ENCODE assay signal across 1 cellular context in the genomic region with DNA sequence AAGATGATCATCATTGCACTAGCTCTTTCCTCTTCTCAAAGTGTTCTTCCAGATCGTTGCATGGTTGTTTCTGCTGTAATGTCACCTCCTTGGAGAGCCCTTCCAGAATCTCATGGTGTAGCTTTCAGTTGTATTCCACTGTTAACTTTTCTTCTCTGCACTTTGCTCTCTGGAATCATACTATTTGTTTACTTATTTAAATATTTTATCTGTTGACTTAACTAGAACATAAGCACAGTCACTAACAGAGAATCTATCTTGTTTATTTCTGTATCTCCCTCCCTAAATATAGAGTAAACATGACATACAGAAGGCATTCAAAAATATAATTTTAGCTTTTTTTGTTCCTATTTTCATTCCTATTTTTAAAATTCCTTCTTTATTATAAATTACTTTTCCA.
A peak's percentile ranks its signal among the peaks of the same experiment; 100 is the strongest.
TF ChIP-seq lines count a peak whose summit lies in the region.

No MANE protein-coding gene starts in this region.

TF ChIP-seq in HepG2, 621 proteins besides CTCF, POLR2A, EP300 and RAD21 (continued from another document and continues in another):
- TF ChIP-seq, protein P1, sequence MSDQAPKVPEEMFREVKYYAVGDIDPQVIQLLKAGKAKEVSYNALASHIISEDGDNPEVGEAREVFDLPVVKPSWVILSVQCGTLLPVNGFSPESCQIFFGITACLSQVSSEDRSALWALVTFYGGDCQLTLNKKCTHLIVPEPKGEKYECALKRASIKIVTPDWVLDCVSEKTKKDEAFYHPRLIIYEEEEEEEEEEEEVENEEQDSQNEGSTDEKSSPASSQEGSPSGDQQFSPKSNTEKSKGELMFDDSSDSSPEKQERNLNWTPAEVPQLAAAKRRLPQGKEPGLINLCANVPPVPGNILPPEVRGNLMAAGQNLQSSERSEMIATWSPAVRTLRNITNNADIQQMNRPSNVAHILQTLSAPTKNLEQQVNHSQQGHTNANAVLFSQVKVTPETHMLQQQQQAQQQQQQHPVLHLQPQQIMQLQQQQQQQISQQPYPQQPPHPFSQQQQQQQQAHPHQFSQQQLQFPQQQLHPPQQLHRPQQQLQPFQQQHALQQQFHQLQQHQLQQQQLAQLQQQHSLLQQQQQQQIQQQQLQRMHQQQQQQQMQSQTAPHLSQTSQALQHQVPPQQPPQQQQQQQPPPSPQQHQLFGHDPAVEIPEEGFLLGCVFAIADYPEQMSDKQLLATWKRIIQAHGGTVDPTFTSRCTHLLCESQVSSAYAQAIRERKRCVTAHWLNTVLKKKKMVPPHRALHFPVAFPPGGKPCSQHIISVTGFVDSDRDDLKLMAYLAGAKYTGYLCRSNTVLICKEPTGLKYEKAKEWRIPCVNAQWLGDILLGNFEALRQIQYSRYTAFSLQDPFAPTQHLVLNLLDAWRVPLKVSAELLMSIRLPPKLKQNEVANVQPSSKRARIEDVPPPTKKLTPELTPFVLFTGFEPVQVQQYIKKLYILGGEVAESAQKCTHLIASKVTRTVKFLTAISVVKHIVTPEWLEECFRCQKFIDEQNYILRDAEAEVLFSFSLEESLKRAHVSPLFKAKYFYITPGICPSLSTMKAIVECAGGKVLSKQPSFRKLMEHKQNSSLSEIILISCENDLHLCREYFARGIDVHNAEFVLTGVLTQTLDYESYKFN (CRISPR knock-in tag; conservative IDR thresholded peaks at IDR 0.05), result peak; percentile 86
- TF ChIP-seq, protein P2, sequence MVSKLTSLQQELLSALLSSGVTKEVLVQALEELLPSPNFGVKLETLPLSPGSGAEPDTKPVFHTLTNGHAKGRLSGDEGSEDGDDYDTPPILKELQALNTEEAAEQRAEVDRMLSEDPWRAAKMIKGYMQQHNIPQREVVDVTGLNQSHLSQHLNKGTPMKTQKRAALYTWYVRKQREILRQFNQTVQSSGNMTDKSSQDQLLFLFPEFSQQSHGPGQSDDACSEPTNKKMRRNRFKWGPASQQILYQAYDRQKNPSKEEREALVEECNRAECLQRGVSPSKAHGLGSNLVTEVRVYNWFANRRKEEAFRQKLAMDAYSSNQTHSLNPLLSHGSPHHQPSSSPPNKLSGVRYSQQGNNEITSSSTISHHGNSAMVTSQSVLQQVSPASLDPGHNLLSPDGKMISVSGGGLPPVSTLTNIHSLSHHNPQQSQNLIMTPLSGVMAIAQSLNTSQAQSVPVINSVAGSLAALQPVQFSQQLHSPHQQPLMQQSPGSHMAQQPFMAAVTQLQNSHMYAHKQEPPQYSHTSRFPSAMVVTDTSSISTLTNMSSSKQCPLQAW (CRISPR knock-in tag; IDR thresholded peaks at IDR 0.05), result no peak
- TF ChIP-seq, protein P3, sequence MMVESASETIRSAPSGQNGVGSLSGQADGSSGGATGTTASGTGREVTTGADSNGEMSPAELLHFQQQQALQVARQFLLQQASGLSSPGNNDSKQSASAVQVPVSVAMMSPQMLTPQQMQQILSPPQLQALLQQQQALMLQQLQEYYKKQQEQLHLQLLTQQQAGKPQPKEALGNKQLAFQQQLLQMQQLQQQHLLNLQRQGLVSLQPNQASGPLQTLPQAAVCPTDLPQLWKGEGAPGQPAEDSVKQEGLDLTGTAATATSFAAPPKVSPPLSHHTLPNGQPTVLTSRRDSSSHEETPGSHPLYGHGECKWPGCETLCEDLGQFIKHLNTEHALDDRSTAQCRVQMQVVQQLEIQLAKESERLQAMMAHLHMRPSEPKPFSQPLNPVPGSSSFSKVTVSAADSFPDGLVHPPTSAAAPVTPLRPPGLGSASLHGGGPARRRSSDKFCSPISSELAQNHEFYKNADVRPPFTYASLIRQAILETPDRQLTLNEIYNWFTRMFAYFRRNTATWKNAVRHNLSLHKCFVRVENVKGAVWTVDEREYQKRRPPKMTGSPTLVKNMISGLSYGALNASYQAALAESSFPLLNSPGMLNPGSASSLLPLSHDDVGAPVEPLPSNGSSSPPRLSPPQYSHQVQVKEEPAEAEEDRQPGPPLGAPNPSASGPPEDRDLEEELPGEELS (CRISPR knock-in tag; IDR thresholded peaks at IDR 0.05), result peak; percentile 54
- TF ChIP-seq ZNF883 (CRISPR knock-in tag; IDR thresholded peaks at IDR 0.05; ENCODE audit: not compliant biosample characterization), result no peak
- TF ChIP-seq ZNF557 (CRISPR knock-in tag; IDR thresholded peaks at IDR 0.05), result no peak
- TF ChIP-seq SAP130 (CRISPR knock-in tag; IDR thresholded peaks at IDR 0.05; ENCODE audit: low read depth), result peak; percentile 41; the same call in 1 of the 2 replicates
- TF ChIP-seq, protein P4, sequence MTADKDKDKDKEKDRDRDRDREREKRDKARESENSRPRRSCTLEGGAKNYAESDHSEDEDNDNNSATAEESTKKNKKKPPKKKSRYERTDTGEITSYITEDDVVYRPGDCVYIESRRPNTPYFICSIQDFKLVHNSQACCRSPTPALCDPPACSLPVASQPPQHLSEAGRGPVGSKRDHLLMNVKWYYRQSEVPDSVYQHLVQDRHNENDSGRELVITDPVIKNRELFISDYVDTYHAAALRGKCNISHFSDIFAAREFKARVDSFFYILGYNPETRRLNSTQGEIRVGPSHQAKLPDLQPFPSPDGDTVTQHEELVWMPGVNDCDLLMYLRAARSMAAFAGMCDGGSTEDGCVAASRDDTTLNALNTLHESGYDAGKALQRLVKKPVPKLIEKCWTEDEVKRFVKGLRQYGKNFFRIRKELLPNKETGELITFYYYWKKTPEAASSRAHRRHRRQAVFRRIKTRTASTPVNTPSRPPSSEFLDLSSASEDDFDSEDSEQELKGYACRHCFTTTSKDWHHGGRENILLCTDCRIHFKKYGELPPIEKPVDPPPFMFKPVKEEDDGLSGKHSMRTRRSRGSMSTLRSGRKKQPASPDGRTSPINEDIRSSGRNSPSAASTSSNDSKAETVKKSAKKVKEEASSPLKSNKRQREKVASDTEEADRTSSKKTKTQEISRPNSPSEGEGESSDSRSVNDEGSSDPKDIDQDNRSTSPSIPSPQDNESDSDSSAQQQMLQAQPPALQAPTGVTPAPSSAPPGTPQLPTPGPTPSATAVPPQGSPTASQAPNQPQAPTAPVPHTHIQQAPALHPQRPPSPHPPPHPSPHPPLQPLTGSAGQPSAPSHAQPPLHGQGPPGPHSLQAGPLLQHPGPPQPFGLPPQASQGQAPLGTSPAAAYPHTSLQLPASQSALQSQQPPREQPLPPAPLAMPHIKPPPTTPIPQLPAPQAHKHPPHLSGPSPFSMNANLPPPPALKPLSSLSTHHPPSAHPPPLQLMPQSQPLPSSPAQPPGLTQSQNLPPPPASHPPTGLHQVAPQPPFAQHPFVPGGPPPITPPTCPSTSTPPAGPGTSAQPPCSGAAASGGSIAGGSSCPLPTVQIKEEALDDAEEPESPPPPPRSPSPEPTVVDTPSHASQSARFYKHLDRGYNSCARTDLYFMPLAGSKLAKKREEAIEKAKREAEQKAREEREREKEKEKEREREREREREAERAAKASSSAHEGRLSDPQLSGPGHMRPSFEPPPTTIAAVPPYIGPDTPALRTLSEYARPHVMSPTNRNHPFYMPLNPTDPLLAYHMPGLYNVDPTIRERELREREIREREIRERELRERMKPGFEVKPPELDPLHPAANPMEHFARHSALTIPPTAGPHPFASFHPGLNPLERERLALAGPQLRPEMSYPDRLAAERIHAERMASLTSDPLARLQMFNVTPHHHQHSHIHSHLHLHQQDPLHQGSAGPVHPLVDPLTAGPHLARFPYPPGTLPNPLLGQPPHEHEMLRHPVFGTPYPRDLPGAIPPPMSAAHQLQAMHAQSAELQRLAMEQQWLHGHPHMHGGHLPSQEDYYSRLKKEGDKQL (CRISPR knock-in tag; IDR thresholded peaks at IDR 0.05; ENCODE audit: low read depth), result no peak
- TF ChIP-seq RORA (CRISPR knock-in tag; IDR thresholded peaks at IDR 0.05), result no peak
- TF ChIP-seq RFXANK (CRISPR knock-in tag; IDR thresholded peaks at IDR 0.05), result no peak
- TF ChIP-seq ZNF432 (CRISPR knock-in tag; IDR thresholded peaks at IDR 0.05; ENCODE audit: borderline replicate concordance), result no peak
- TF ChIP-seq SMARCC2 (IDR thresholded peaks at IDR 0.05), result peak; percentile 7; the same call in 1 of the 2 replicates
- peak; percentile 56; the same call in 1 of the 2 replicates for TF ChIP-seq NCOA2 (CRISPR knock-in tag; IDR thresholded peaks at IDR 0.05)
- no peak for TF ChIP-seq BHLHE40 (IDR thresholded peaks at IDR 0.05; ENCODE audit: low read length)
- no peak for TF ChIP-seq ZNF160 (CRISPR knock-in tag; IDR thresholded peaks at IDR 0.05)
- no peak; the same call in 1 of the 2 replicates for TF ChIP-seq SALL1 (CRISPR knock-in tag; IDR thresholded peaks at IDR 0.05)
- no peak for TF ChIP-seq SOX6 (IDR thresholded peaks at IDR 0.05)
- TF ChIP-seq SOX6 (CRISPR knock-in tag; IDR thresholded peaks at IDR 0.05), result 0 out of 2 replicates have a peak, but pooled peaks have one; percentile 30
- TF ChIP-seq, protein P5, sequence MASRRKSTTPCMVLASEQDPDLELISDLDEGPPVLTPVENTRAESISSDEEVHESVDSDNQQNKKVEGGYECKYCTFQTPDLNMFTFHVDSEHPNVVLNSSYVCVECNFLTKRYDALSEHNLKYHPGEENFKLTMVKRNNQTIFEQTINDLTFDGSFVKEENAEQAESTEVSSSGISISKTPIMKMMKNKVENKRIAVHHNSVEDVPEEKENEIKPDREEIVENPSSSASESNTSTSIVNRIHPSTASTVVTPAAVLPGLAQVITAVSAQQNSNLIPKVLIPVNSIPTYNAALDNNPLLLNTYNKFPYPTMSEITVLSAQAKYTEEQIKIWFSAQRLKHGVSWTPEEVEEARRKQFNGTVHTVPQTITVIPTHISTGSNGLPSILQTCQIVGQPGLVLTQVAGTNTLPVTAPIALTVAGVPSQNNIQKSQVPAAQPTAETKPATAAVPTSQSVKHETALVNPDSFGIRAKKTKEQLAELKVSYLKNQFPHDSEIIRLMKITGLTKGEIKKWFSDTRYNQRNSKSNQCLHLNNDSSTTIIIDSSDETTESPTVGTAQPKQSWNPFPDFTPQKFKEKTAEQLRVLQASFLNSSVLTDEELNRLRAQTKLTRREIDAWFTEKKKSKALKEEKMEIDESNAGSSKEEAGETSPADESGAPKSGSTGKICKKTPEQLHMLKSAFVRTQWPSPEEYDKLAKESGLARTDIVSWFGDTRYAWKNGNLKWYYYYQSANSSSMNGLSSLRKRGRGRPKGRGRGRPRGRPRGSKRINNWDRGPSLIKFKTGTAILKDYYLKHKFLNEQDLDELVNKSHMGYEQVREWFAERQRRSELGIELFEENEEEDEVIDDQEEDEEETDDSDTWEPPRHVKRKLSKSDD (CRISPR knock-in tag; IDR thresholded peaks at IDR 0.05; ENCODE audit: low read depth), result no peak
- peak; percentile 86 for TF ChIP-seq FOXA3 (CRISPR knock-in tag; IDR thresholded peaks at IDR 0.05)
- TF ChIP-seq NAIF1 (CRISPR knock-in tag; IDR thresholded peaks at IDR 0.05; ENCODE audit: borderline replicate concordance), result no peak
- 0 out of 2 replicates have a peak, but pooled peaks have one; percentile 17 for TF ChIP-seq IRF2 (CRISPR knock-in tag; IDR thresholded peaks at IDR 0.05)
- no peak for TF ChIP-seq CCAR2 (optimal IDR thresholded peaks at IDR 0.05; ENCODE audit: low read depth, low read length)
- TF ChIP-seq, protein P6, sequence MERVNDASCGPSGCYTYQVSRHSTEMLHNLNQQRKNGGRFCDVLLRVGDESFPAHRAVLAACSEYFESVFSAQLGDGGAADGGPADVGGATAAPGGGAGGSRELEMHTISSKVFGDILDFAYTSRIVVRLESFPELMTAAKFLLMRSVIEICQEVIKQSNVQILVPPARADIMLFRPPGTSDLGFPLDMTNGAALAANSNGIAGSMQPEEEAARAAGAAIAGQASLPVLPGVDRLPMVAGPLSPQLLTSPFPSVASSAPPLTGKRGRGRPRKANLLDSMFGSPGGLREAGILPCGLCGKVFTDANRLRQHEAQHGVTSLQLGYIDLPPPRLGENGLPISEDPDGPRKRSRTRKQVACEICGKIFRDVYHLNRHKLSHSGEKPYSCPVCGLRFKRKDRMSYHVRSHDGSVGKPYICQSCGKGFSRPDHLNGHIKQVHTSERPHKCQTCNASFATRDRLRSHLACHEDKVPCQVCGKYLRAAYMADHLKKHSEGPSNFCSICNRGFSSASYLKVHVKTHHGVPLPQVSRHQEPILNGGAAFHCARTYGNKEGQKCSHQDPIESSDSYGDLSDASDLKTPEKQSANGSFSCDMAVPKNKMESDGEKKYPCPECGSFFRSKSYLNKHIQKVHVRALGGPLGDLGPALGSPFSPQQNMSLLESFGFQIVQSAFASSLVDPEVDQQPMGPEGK (CRISPR knock-in tag; IDR thresholded peaks at IDR 0.05), result no peak
- TF ChIP-seq ZNF333 (CRISPR knock-in tag; IDR thresholded peaks at IDR 0.05; ENCODE audit: borderline replicate concordance), result no peak
- no peak for TF ChIP-seq MLLT10 (CRISPR knock-in tag; IDR thresholded peaks at IDR 0.05)
- TF ChIP-seq NFIC (IDR thresholded peaks at IDR 0.05; ENCODE audit: low read length), result peak; percentile 59; the same call in 1 of the 2 replicates
- peak; percentile 73 for TF ChIP-seq FOXP1 (IDR thresholded peaks at IDR 0.05)
- TF ChIP-seq FOXP1 (CRISPR knock-in tag; IDR thresholded peaks at IDR 0.05), result peak; percentile 92
- TF ChIP-seq, protein P7, sequence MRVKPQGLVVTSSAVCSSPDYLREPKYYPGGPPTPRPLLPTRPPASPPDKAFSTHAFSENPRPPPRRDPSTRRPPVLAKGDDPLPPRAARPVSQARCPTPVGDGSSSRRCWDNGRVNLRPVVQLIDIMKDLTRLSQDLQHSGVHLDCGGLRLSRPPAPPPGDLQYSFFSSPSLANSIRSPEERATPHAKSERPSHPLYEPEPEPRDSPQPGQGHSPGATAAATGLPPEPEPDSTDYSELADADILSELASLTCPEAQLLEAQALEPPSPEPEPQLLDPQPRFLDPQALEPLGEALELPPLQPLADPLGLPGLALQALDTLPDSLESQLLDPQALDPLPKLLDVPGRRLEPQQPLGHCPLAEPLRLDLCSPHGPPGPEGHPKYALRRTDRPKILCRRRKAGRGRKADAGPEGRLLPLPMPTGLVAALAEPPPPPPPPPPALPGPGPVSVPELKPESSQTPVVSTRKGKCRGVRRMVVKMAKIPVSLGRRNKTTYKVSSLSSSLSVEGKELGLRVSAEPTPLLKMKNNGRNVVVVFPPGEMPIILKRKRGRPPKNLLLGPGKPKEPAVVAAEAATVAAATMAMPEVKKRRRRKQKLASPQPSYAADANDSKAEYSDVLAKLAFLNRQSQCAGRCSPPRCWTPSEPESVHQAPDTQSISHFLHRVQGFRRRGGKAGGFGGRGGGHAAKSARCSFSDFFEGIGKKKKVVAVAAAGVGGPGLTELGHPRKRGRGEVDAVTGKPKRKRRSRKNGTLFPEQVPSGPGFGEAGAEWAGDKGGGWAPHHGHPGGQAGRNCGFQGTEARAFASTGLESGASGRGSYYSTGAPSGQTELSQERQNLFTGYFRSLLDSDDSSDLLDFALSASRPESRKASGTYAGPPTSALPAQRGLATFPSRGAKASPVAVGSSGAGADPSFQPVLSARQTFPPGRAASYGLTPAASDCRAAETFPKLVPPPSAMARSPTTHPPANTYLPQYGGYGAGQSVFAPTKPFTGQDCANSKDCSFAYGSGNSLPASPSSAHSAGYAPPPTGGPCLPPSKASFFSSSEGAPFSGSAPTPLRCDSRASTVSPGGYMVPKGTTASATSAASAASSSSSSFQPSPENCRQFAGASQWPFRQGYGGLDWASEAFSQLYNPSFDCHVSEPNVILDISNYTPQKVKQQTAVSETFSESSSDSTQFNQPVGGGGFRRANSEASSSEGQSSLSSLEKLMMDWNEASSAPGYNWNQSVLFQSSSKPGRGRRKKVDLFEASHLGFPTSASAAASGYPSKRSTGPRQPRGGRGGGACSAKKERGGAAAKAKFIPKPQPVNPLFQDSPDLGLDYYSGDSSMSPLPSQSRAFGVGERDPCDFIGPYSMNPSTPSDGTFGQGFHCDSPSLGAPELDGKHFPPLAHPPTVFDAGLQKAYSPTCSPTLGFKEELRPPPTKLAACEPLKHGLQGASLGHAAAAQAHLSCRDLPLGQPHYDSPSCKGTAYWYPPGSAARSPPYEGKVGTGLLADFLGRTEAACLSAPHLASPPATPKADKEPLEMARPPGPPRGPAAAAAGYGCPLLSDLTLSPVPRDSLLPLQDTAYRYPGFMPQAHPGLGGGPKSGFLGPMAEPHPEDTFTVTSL (CRISPR knock-in tag; IDR thresholded peaks at IDR 0.05; ENCODE audit: borderline replicate concordance), result peak; percentile 26; the same call in 1 of the 2 replicates
- no peak for TF ChIP-seq JUNB (CRISPR knock-in tag; IDR thresholded peaks at IDR 0.05; ENCODE audit: borderline replicate concordance)
- peak; percentile 87 for TF ChIP-seq ASH2L (IDR thresholded peaks at IDR 0.05; ENCODE audit: insufficient read length, low read depth, low read length)
- TF ChIP-seq ZNF547 (CRISPR knock-in tag; IDR thresholded peaks at IDR 0.05), result no peak
- TF ChIP-seq CREM (IDR thresholded peaks at IDR 0.05), result peak; percentile 44; the same call in 1 of the 2 replicates
- no peak for TF ChIP-seq CREM (CRISPR knock-in tag; IDR thresholded peaks at IDR 0.05)
